In genomic region chr17:66837226-66837625, GRCh38 we compare ENCODE assay signal across 21 cellular contexts. TPM values are rescaled to one million over a fixed set of nuclear protein-coding genes. Genes with fewer than 3 reads are reported as not detected.
A peak's percentile ranks its signal among the peaks of the same experiment; 100 is the strongest.
DNase-seq lines count a peak whose midpoint lies in the region; ATAC-seq, FAIRE-seq and TF ChIP-seq lines count a peak whose summit lies in the region.
"Had no signal": no experiment of that assay in that cellular context is flagged by ENCODE, and none has a peak within 500 bp of the region (broad histone marks: within the 10 kb centered on the region; RNA-seq: fewer than 3 reads in every experiment).

No MANE protein-coding gene starts in this region.

- H3K36me3 Mint-ChIP-seq in glutamatergic neuron (ENCODE audit: unreplicated experiment), result no peaks in the 10 kb centered on the region
- H3K36me3 Mint-ChIP-seq: CD4-positive, CD25-positive, alpha-beta regulatory T cell; CD8-positive, alpha-beta T cell had no signal

- peaks cover 9% of the 10 kb centered on the region for H3K9me3 Mint-ChIP-seq in glutamatergic neuron (ENCODE audit: unreplicated experiment)
- H3K9me3 Mint-ChIP-seq: CD8-positive, alpha-beta T cell; HFFc6 had no signal

- H3K27me3 ChIP-seq in parathyroid adenoma (ENCODE audit: control insufficient read depth, insufficient read depth, low read length), result no peaks in the 10 kb centered on the region

- H3K27ac ChIP-seq in parathyroid adenoma, result no peak overlapping the region
- H3K27ac ChIP-seq: BLaER1, C4-2B had no signal

- no peak for TF ChIP-seq CTCF in glutamatergic neuron (IDR thresholded peaks at IDR 0.05; ENCODE audit: partially characterized antibody, unreplicated experiment)
- no peak for TF ChIP-seq CTCF in parathyroid adenoma (IDR thresholded peaks at IDR 0.05)

- peak overlapping the region; percentile 81 for H3K4me3 Mint-ChIP-seq in glutamatergic neuron (ENCODE audit: unreplicated experiment)
- H3K4me3 Mint-ChIP-seq: CD8-positive, alpha-beta T cell; HFFc6 had no signal

- no peaks in the 10 kb centered on the region for H3K9me3 ChIP-seq in parathyroid adenoma (ENCODE audit: control insufficient read depth, low read length)
- H3K9me3 ChIP-seq: BLaER1, Caco-2, HAP-1 had no signal

- H3K4me1 ChIP-seq in parathyroid adenoma, result no peaks in the 10 kb centered on the region
- H3K4me1 ChIP-seq: HAP-1 had no signal

- no peaks in the 10 kb centered on the region for H3K79me2 ChIP-seq in parathyroid adenoma

- no peak overlapping the region for H3K9ac ChIP-seq in parathyroid adenoma
- H3K9ac ChIP-seq: BLaER1 had no signal

- peaks cover 47% of the 10 kb centered on the region for H3K4me1 Mint-ChIP-seq in glutamatergic neuron (ENCODE audit: low read depth, unreplicated experiment)
- H3K4me1 Mint-ChIP-seq: CD4-positive, CD25-positive, alpha-beta regulatory T cell had no signal

- no peak overlapping the region for H3K4me3 ChIP-seq in parathyroid adenoma (ENCODE audit: low read depth, low read length)
- H3K4me3 ChIP-seq: BLaER1, HAP-1 had no signal

- H3K36me3 ChIP-seq in parathyroid adenoma (ENCODE audit: control insufficient read depth, insufficient read depth, low read length), result no peaks in the 10 kb centered on the region
- H3K36me3 ChIP-seq: BLaER1, HAP-1 had no signal

- FAIRE-seq in urothelium cell line (lab: Jason Lieb, UNC), result peak; percentile 68
- FAIRE-seq: G401.6, GM12892, H54 had no signal

- ATAC-seq in GM21786 (IDR thresholded peaks at IDR 0.05; ENCODE audit: unreplicated experiment) (no peak), HG03196 (IDR thresholded peaks at IDR 0.05; ENCODE audit: unreplicated experiment) (no peak)
- ATAC-seq: CD8-positive, alpha-beta T cell had no signal

- peaks cover 14% of the 10 kb centered on the region for H3K27me3 Mint-ChIP-seq in glutamatergic neuron (ENCODE audit: unreplicated experiment)

- peak overlapping the region; percentile 63 for H3K27ac Mint-ChIP-seq in glutamatergic neuron (ENCODE audit: unreplicated experiment)
- H3K27ac Mint-ChIP-seq: CD4-positive, CD25-positive, alpha-beta regulatory T cell; CD8-positive, alpha-beta T cell; HFFc6 had no signal

- H3K4me2 ChIP-seq in parathyroid adenoma (ENCODE audit: low read length), result no peak overlapping the region
- H3K4me2 ChIP-seq: BLaER1 had no signal

- H2AFZ ChIP-seq in parathyroid adenoma, result peak overlapping the region; percentile 28

- DNase-seq in glutamatergic neuron (no peak), mesenteric fat pad (ENCODE audit: low spot score) (peak; percentile 76), urothelium cell line (ENCODE audit: low spot score) (no peak), hypothalamus (lab: John Stamatoyannopoulos, UW) (no peak)
- DNase-seq: CD4-positive, CD25-positive, alpha-beta regulatory T cell; CD8-positive, alpha-beta T cell; DMS153; DND-41; GOT3; HFFc6 had no signal

RNA-seq across cellular contexts. Expression of gene CACNG5, which starts 2.3 kb away (rescaled TPM):
- total RNA-seq in glutamatergic neuron (ENCODE audit: unreplicated experiment) (45.1 TPM), mesenteric fat pad (not detected)
- total RNA-seq: A172; Caco-2; CD4-positive, CD25-positive, alpha-beta regulatory T cell; CD8-positive, alpha-beta T cell; HFFc6 had no signal

Comparison
In these comparisons a context has a peak if more than half of its experiments do, and no peak if none do; other contexts are left out.
1. RNA of gene CACNG5, which starts 2.3 kb away (total RNA-seq): 45.1 TPM in glutamatergic neuron (single experiment); not detected in mesenteric fat pad (single experiment); every median in the first group is over 10 times any median in the second.